1 cellular context compared by ENCODE assay signal in the genomic region with DNA sequence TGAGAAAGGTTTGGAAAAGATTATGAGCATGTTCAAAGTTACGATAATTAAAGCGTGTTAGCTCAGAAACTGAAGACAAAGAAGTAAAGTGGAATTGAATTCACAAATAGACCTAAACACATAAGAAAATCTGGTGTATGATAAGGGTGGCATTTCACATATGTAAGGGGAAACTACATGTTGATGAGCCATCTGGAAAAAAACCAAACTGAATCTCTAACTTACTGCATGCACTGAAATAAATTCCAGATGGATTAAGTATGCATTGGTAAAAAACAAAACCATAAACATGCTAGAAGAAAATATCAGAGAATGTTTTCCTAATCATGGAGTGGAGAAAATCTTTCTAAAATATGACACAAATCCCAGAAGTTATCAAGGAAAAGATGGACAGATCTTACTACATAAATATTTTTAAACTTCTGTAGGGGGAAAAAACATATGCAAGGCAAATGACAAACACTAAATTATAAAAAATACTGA.
TF ChIP-seq lines count a peak whose summit lies in the region.

No MANE protein-coding gene starts in this region.

TF ChIP-seq in A549, 52 proteins besides CTCF, POLR2A, EP300 and RAD21 (continued from another document):
- TF ChIP-seq, protein P1, sequence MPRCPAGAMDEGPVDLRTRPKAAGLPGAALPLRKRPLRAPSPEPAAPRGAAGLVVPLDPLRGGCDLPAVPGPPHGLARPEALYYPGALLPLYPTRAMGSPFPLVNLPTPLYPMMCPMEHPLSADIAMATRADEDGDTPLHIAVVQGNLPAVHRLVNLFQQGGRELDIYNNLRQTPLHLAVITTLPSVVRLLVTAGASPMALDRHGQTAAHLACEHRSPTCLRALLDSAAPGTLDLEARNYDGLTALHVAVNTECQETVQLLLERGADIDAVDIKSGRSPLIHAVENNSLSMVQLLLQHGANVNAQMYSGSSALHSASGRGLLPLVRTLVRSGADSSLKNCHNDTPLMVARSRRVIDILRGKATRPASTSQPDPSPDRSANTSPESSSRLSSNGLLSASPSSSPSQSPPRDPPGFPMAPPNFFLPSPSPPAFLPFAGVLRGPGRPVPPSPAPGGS (IDR thresholded peaks at IDR 0.05) = no peak
- TF ChIP-seq MAZ (IDR thresholded peaks at IDR 0.05; ENCODE audit: borderline replicate concordance, low read depth, low read length) (no peak), JUN (IDR thresholded peaks at IDR 0.05) (no peak)
